19 cellular contexts compared by ENCODE assay signal in the genomic region with DNA sequence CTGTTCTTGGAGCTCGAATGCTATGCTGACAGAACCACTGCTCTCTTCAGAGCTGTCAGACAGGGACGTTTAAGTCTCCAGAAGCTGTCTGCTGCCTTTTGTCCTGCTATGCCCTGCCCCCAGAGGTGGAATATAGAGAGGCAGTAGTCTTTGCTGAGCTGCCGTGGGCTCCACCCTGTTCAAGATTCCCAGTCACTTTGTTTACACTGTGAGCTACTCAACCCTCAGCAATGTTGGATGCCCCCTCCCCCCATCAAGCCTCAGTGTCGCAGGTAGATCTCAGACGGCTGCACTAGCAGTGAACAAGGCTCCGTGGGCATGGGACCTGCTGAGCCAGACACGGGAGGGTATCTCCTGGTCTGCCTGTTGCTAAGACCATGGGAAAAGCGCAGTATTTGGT.
DNase-seq lines count a peak whose midpoint lies in the region; ATAC-seq and TF ChIP-seq lines count a peak whose summit lies in the region.
"Had no signal": no experiment of that assay in that cellular context is flagged by ENCODE, and none has a peak within 500 bp of the region (broad histone marks: within the 10 kb centered on the region; RNA-seq: fewer than 3 reads in every experiment).

No MANE protein-coding gene starts in this region.

- DNase-seq in GM23338 (ENCODE audit: low spot score): peak; percentile 9
- peak; percentile 95 for DNase-seq in PC-3
- DNase-seq in islet precursor cell: peak; percentile 79
- no peak for DNase-seq in activated CD4-positive, CD25-positive, alpha-beta regulatory T cell (lab: John Stamatoyannopoulos, UW)
- no peak for DNase-seq in iPS-NIHi7 (ENCODE audit: extremely low spot score)
- DNase-seq: C1 segment of cervical spinal cord, DMS79, KG1, NCI-H1048, NCI-H1436 treated with DMSO at 0.1 percent for 48 hours, NCI-H2081, NCI-H524, Peyer's patch, Right ventricle myocardium superior had no signal

- ATAC-seq in GM23338: peak; percentile 39; the same call in 2 of the 3 replicates
- ATAC-seq in PC-3: peak; percentile 100
- no peak for ATAC-seq in HG03521 (IDR thresholded peaks at IDR 0.05; ENCODE audit: unreplicated experiment)
- ATAC-seq in GM21529 (IDR thresholded peaks at IDR 0.05; ENCODE audit: unreplicated experiment): no peak
- ATAC-seq: SK-N-SH treated with all-trans-retinoic acid at 6 μM for 48 hours had no signal

- no peaks in the 10 kb centered on the region for H4K20me1 ChIP-seq in GM23338 (replicated peaks; ENCODE audit: insufficient read depth)
- H4K20me1 ChIP-seq in PC-3 (ENCODE audit: low read length): no peaks in the 10 kb centered on the region

- no peak overlapping the region for H3K4me3 Mint-ChIP-seq in GM23338

- H2AFZ ChIP-seq in GM23338 (no peak overlapping the region), PC-3 (ENCODE audit: low read length) (peak overlapping the region; percentile 71)

- H3K9me3 Mint-ChIP-seq in GM23338: peaks cover 5% of the 10 kb centered on the region; the same call in 1 of the 3 replicates

- no peaks in the 10 kb centered on the region for H3K4me1 Mint-ChIP-seq in GM23338

- POLR2A ChIA-PET in PC-3 (lab: Charles Lee; ENCODE audit: unreplicated experiment): interaction anchor here (0.6 kb wide), 1 partner anchor 56 kb away, joined by 3 read pairs; no protein-coding TSS in a partner anchor

- TF ChIP-seq CTCF in 22Rv1 (IDR thresholded peaks at IDR 0.05) (0 out of 2 replicates have a peak, but pooled peaks have one; percentile 5), GM23338 (conservative IDR thresholded peaks at IDR 0.05; ENCODE audit: low read depth in 2 of 2) (no peak), PC-3 (conservative IDR thresholded peaks at IDR 0.05; ENCODE audit: low read depth, low read length) (peak; percentile 42)

- 0 out of 2 replicates have a peak, but pooled peaks cover 4% of the 10 kb centered on the region for H3K36me3 ChIP-seq in GM23338 (ENCODE audit: insufficient read depth)
- no peaks in the 10 kb centered on the region for H3K36me3 ChIP-seq in PC-3 (ENCODE audit: low read depth, low read length)
- H3K36me3 ChIP-seq: HAP-1, Peyer's patch had no signal

- H3F3A ChIP-seq in GM23338 (replicated peaks; ENCODE audit: low read depth) (no peaks in the 10 kb centered on the region), PC-3 (ENCODE audit: low read length, unreplicated experiment) (no peaks in the 10 kb centered on the region)

- no peaks in the 10 kb centered on the region for H3K27me3 Mint-ChIP-seq in GM23338 (ENCODE audit: insufficient read depth, low read depth, poor library complexity)

- H3K36me3 Mint-ChIP-seq in GM23338 (ENCODE audit: low read depth): no peaks in the 10 kb centered on the region; the same call in 2 of the 3 replicates

- no peak overlapping the region for H3K27ac Mint-ChIP-seq in GM23338

- no peak overlapping the region for H3K9ac ChIP-seq in PC-3 (ENCODE audit: low read length)

- H3K27ac ChIP-seq in 22Rv1: no peak overlapping the region
- H3K27ac ChIP-seq in GM23338 (ENCODE audit: low read depth): no peak overlapping the region
- H3K27ac ChIP-seq in PC-3 (ENCODE audit: low read length): peak overlapping the region; percentile 48
- H3K27ac ChIP-seq: Peyer's patch had no signal

- 0 out of 2 replicates have a peak, but pooled peaks cover 5% of the 10 kb centered on the region for H3K79me2 ChIP-seq in GM23338 (replicated peaks; ENCODE audit: insufficient read depth)
- H3K79me2 ChIP-seq in PC-3 (ENCODE audit: low read length): no peaks in the 10 kb centered on the region

- H3K4me1 ChIP-seq in GM23338 (ENCODE audit: insufficient read depth) (no peaks in the 10 kb centered on the region), PC-3 (ENCODE audit: insufficient read depth, low read length) (peaks cover 15% of the 10 kb centered on the region)
- H3K4me1 ChIP-seq: HAP-1, Peyer's patch had no signal

- intact Hi-C loops in PC-3 (cut with micrococcal nuclease): loop anchor here (1.0 kb wide), 1 partner anchor 143 kb away; no protein-coding TSS in a partner anchor

- no TSS peak for BruUV-seq in PC-3 (replicated peaks; lab: Mats Ljungman, UMichigan)

- no peaks in the 10 kb centered on the region for H3K9me3 ChIP-seq in PC-3 (ENCODE audit: low read length)
- H3K9me3 ChIP-seq: HAP-1, Peyer's patch had no signal

- no peak overlapping the region for H3K4me2 ChIP-seq in GM23338
- H3K4me2 ChIP-seq in PC-3 (ENCODE audit: low read length): peak overlapping the region; percentile 54

- H3K27me3 ChIP-seq in GM23338 (ENCODE audit: insufficient read depth) (no peaks in the 10 kb centered on the region), PC-3 (ENCODE audit: low read length) (no peaks in the 10 kb centered on the region)
- H3K27me3 ChIP-seq: Peyer's patch had no signal

- 0 out of 2 replicates have a peak, but pooled peaks cover 8% of the 10 kb centered on the region for H3K9me2 ChIP-seq in GM23338 (ENCODE audit: insufficient read depth)
- 0 out of 2 replicates have a peak, but pooled peaks cover 4% of the 10 kb centered on the region for H3K9me2 ChIP-seq in PC-3 (replicated peaks; ENCODE audit: low read length)

- H3K4me3 ChIP-seq in GM23338: no peak overlapping the region
- peak overlapping the region; percentile 30; the same call in 1 of the 2 replicates for H3K4me3 ChIP-seq in PC-3 (ENCODE audit: low read length)
- H3K4me3 ChIP-seq: HAP-1, Peyer's patch had no signal

- CTCF ChIA-PET in PC-3 (lab: Charles Lee): interaction anchor here (0.6 to 1.6 kb wide), 5 partner anchors 14 to 472 kb away, joined by 3 to 7 read pairs (median 5); no protein-coding TSS in a partner anchor

TF ChIP-seq in GM23338, 12 proteins besides CTCF, POLR2A, EP300 and RAD21:
- TF ChIP-seq CREB1 (CRISPR knock-in tag; IDR thresholded peaks at IDR 0.05; ENCODE audit: low read depth): no peak
- TF ChIP-seq NANOG (IDR thresholded peaks at IDR 0.05; ENCODE audit: borderline replicate concordance): no peak
- TF ChIP-seq JUNB (IDR thresholded peaks at IDR 0.05; ENCODE audit: unreplicated experiment): no peak
- no peak for TF ChIP-seq STAT1 (IDR thresholded peaks at IDR 0.05; ENCODE audit: unreplicated experiment)
- no peak for TF ChIP-seq EZH2 (IDR thresholded peaks at IDR 0.05; ENCODE audit: low read depth, unreplicated experiment)
- TF ChIP-seq, protein P1, sequence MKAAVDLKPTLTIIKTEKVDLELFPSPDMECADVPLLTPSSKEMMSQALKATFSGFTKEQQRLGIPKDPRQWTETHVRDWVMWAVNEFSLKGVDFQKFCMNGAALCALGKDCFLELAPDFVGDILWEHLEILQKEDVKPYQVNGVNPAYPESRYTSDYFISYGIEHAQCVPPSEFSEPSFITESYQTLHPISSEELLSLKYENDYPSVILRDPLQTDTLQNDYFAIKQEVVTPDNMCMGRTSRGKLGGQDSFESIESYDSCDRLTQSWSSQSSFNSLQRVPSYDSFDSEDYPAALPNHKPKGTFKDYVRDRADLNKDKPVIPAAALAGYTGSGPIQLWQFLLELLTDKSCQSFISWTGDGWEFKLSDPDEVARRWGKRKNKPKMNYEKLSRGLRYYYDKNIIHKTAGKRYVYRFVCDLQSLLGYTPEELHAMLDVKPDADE (IDR thresholded peaks at IDR 0.05): no peak
- TF ChIP-seq, protein P2, sequence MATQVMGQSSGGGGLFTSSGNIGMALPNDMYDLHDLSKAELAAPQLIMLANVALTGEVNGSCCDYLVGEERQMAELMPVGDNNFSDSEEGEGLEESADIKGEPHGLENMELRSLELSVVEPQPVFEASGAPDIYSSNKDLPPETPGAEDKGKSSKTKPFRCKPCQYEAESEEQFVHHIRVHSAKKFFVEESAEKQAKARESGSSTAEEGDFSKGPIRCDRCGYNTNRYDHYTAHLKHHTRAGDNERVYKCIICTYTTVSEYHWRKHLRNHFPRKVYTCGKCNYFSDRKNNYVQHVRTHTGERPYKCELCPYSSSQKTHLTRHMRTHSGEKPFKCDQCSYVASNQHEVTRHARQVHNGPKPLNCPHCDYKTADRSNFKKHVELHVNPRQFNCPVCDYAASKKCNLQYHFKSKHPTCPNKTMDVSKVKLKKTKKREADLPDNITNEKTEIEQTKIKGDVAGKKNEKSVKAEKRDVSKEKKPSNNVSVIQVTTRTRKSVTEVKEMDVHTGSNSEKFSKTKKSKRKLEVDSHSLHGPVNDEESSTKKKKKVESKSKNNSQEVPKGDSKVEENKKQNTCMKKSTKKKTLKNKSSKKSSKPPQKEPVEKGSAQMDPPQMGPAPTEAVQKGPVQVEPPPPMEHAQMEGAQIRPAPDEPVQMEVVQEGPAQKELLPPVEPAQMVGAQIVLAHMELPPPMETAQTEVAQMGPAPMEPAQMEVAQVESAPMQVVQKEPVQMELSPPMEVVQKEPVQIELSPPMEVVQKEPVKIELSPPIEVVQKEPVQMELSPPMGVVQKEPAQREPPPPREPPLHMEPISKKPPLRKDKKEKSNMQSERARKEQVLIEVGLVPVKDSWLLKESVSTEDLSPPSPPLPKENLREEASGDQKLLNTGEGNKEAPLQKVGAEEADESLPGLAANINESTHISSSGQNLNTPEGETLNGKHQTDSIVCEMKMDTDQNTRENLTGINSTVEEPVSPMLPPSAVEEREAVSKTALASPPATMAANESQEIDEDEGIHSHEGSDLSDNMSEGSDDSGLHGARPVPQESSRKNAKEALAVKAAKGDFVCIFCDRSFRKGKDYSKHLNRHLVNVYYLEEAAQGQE (IDR thresholded peaks at IDR 0.05; ENCODE audit: unreplicated experiment): no peak

Comparison
In these comparisons a context has a peak if more than half of its experiments do, and no peak if none do; other contexts are left out.
1. CTCF ChIP-seq: peak in 22Rv1 (single experiment) and PC-3 (single experiment); none in GM23338 (0 of 2).
2. ATAC-seq: peak in GM23338 (single experiment) and PC-3 (single experiment); none in HG03521 (single experiment) and GM21529 (single experiment).
3. DNase-seq: peak in GM23338 (single experiment), PC-3 (single experiment) and islet precursor cell (single experiment); none in activated CD4-positive, CD25-positive, alpha-beta regulatory T cell (0 of 4) and iPS-NIHi7 (single experiment).